9 cellular contexts compared by ENCODE assay signal in genomic region chr6:85679445-85680123, GRCh38. TPM values are rescaled to one million over a fixed set of nuclear protein-coding genes. Genes with fewer than 3 reads are reported as not detected.
DNase-seq lines count a peak whose midpoint lies in the region; ATAC-seq, FAIRE-seq and TF ChIP-seq lines count a peak whose summit lies in the region.
"Had no signal": no experiment of that assay in that cellular context is flagged by ENCODE, and none has a peak within 500 bp of the region (broad histone marks: within the 10 kb centered on the region; RNA-seq: fewer than 3 reads in every experiment).

No MANE protein-coding gene starts in this region.

- in situ Hi-C loops in ACHN (cut with HindIII; ENCODE audit: low pct_ligation_motif_present, low pct_unique_long_range_greater_than_20kb, low sequenced_read_pairs) = no loop called here

- peak overlapping the region; percentile 75 for H2AFZ ChIP-seq in endothelial cell of umbilical vein (ENCODE audit: low read depth, low read length)

- peak overlapping the region; percentile 92 for H3K4me2 ChIP-seq in endothelial cell of umbilical vein (ENCODE audit: insufficient read depth, low read length)

- H3K36me3 ChIP-seq in endothelial cell of umbilical vein (ENCODE audit: control insufficient read depth in 2 of 2, extremely low read depth in 1 of 2, insufficient read depth in 2 of 2, low read length in 2 of 2) (peaks cover 7 to 15% of the 10 kb centered on the region in 2 experiments), psoas muscle (ENCODE audit: insufficient read depth in 1 of 2, low read depth in 1 of 2) (peaks cover 0 to 8% of the 10 kb centered on the region in 2 donors), aorta (ENCODE audit: control insufficient read depth in 1 of 2, insufficient read depth in 2 of 2, low read length in 1 of 2) (no peaks in the 10 kb centered on the region)

- H3K9ac ChIP-seq in endothelial cell of umbilical vein (replicated peaks; ENCODE audit: extremely low read depth, insufficient read depth, low read length) = peak overlapping the region; percentile 72

- CTCF ChIA-PET in endothelial cell of umbilical vein (lab: Charles Lee) = interaction anchor here (6.3 kb wide), 1 partner anchor 38 kb away, joined by 78 read pairs; the partner anchor contains the start of gene SYNCRIP

- peaks cover 11% of the 10 kb centered on the region for H4K20me1 ChIP-seq in endothelial cell of umbilical vein (replicated peaks; ENCODE audit: control insufficient read depth, extremely low read depth, insufficient read depth, low read length)

- no peak for TF ChIP-seq POLR2A in endothelial cell of umbilical vein (IDR thresholded peaks at IDR 0.05; ENCODE audit: low read depth, low read length)

- 33 to 40% (median 36%) methylated on average over 14 of the region's 14 CpGs for WGBS in psoas muscle, 3 donors
- WGBS in aorta, 2 donors = 19 to 20% methylated on average over 14 of the region's 14 CpGs

- H3K4me3 ChIP-seq in endothelial cell of umbilical vein (replicated peaks in 1 of 3; ENCODE audit: insufficient read depth in 1 of 3, low read depth in 1 of 3, low read length in 3 of 3) (peak overlapping the region; percentile 8 to 63 (median 45)), psoas muscle (peak overlapping the region; percentile 94), aorta (ENCODE audit: low read length in 2 of 2) (peak overlapping the region in 1 of 2 donors; percentile 51)

- H3K4me1 ChIP-seq in endothelial cell of umbilical vein (ENCODE audit: control insufficient read depth, extremely low read depth, insufficient read depth, low read length) = peaks cover 29% of the 10 kb centered on the region
- peaks cover 17% of the 10 kb centered on the region for H3K4me1 ChIP-seq in psoas muscle
- peaks cover 4 to 7% of the 10 kb centered on the region in 2 donors for H3K4me1 ChIP-seq in aorta (ENCODE audit: control insufficient read depth in 1 of 2, insufficient read depth in 2 of 2, low read length in 2 of 2)

- dilution Hi-C loops in endothelial cell of umbilical vein (cut with MboI; ENCODE audit: extremely low pct_ligation_motif_present, low sequenced_read_pairs) = no loop called here

- H3K9me1 ChIP-seq in endothelial cell of umbilical vein (replicated peaks; ENCODE audit: control insufficient read depth, extremely low read depth, insufficient read depth, low read length) = no peaks in the 10 kb centered on the region

- ATAC-seq in GM18867 (IDR thresholded peaks at IDR 0.05; ENCODE audit: unreplicated experiment) = peak; percentile 0
- ATAC-seq in psoas muscle = no peak
- ATAC-seq in aorta (ENCODE audit: low FRiP score) = no peak

- H3K27me3 ChIP-seq in endothelial cell of umbilical vein (ENCODE audit: control insufficient read depth in 2 of 2, insufficient read depth in 2 of 2, low read length in 2 of 2) = no peaks in the 10 kb centered on the region
- no peaks in the 10 kb centered on the region for H3K27me3 ChIP-seq in psoas muscle (ENCODE audit: insufficient read depth in 3 of 3, low read length in 2 of 3)
- peaks cover 0 to 2% of the 10 kb centered on the region in 2 donors for H3K27me3 ChIP-seq in aorta (ENCODE audit: control insufficient read depth in 1 of 2, insufficient read depth in 2 of 2, low read length in 1 of 2)

- TSS peak; percentile 59 for BruUV-seq in endothelial cell of umbilical vein (replicated peaks; lab: Mats Ljungman, UMichigan)

- POLR2A ChIA-PET in endothelial cell of umbilical vein (lab: Charles Lee) = interaction anchor here (0.8 to 5.8 kb wide), 12 partner anchors 9 to 220 kb away, joined by 3 to 372 read pairs (median 6); partner anchors contain the start of genes SNX14 and SYNCRIP

- no peak for FAIRE-seq in endothelial cell of umbilical vein (lab: Jason Lieb, UNC)
- FAIRE-seq: TTC549 had no signal

- H3K9me3 ChIP-seq in endothelial cell of umbilical vein (replicated peaks; ENCODE audit: control insufficient read depth, insufficient read depth, low read length) (no peaks in the 10 kb centered on the region), psoas muscle (no peaks in the 10 kb centered on the region), aorta (ENCODE audit: control insufficient read depth, low read length) (no peaks in the 10 kb centered on the region)

- DNase-seq in OCI-M1 (lab: John Stamatoyannopoulos, UW) (peak; percentile 77), endothelial cell of umbilical vein (ENCODE audit: low read depth, low spot score) (no peak), psoas muscle (no peak), NCI-H774 (lab: John Stamatoyannopoulos, UW) (no peak), aorta (no peak), ACHN (no peak), NCI-H446 treated with DMSO at 0.1 percent for 48 hours (lab: John Stamatoyannopoulos, UW) (no peak)

- intact Hi-C loops in endothelial cell of umbilical vein (cut with micrococcal nuclease) (loop anchor here (2.0 to 10.0 kb wide), 6 partner anchors 55 to 915 kb away; partner anchors contain the start of genes SNX14 and TBX18), psoas muscle (cut with DNase I) (loop anchor here in 1 of 2 donors (2.0 to 5.0 kb wide), 2 partner anchors 37 to 87 kb away; partner anchors contain the start of genes SNX14 and SYNCRIP), aorta (cut with DNase I) (loop anchor here (5.0 kb wide), 3 partner anchors 87 to 1452 kb away; partner anchors contain the start of genes CEP162 (in 1 of the 2) and SNX14 (in 1 of the 2))

- H3K79me2 ChIP-seq in endothelial cell of umbilical vein (ENCODE audit: control insufficient read depth, insufficient read depth, low read length) = peaks cover 48% of the 10 kb centered on the region

- peak overlapping the region; percentile 67 for H3K27ac ChIP-seq in endothelial cell of umbilical vein (ENCODE audit: insufficient read depth, low read depth, low read length)
- peak overlapping the region; percentile 97 for H3K27ac ChIP-seq in psoas muscle
- no peak overlapping the region for H3K27ac ChIP-seq in aorta (ENCODE audit: low read depth in 1 of 2, low read length in 2 of 2)

- TF ChIP-seq CTCF in endothelial cell of umbilical vein (IDR thresholded peaks at IDR 0.05; ENCODE audit: extremely low read depth in 1 of 2, insufficient read depth in 1 of 2, low read depth in 1 of 2, low read length in 2 of 2) (no peak), psoas muscle (IDR thresholded peaks at IDR 0.05) (no peak)

TF ChIP-seq in endothelial cell of umbilical vein, 7 proteins besides CTCF, POLR2A, EP300 and RAD21:
- TF ChIP-seq EZH2 (IDR thresholded peaks at IDR 0.05; ENCODE audit: borderline replicate concordance, low read depth, low read length, severe bottlenecking) = no peak
- no peak for TF ChIP-seq FOS (IDR thresholded peaks at IDR 0.05; ENCODE audit: borderline replicate concordance, insufficient read depth, low read length)
- TF ChIP-seq GATA2 (IDR thresholded peaks at IDR 0.05; ENCODE audit: insufficient read depth, insufficient read length, low read depth, low read length) = no peak
- TF ChIP-seq JUN (IDR thresholded peaks at IDR 0.05; ENCODE audit: borderline replicate concordance, insufficient read depth, insufficient read length, low read depth) = no peak
- no peak for TF ChIP-seq MAX (IDR thresholded peaks at IDR 0.05; ENCODE audit: insufficient read depth, insufficient read length)
- TF ChIP-seq POLR2AphosphoS5 (IDR thresholded peaks at IDR 0.05; ENCODE audit: insufficient read depth, low read depth, low read length) = no peak
- no peak for TF ChIP-seq MYC (IDR thresholded peaks at IDR 0.05; ENCODE audit: low read depth, low read length)

RNA-seq across cellular contexts. Expression of gene SYNCRIP, which starts 36.9 kb away (rescaled TPM):
- total RNA-seq in endothelial cell of umbilical vein (150 and 155 TPM in 2 replicates), psoas muscle (100 to 1,000 TPM in 2 of 4 donors, 10 to 100 TPM in 2; 59.1 to 122 (median 96.1) TPM), aorta (100 to 1,000 TPM in 1 of 2 donors, 10 to 100 TPM in 1; 96.4 to 119 TPM)
- polyA plus RNA-seq in endothelial cell of umbilical vein (6.8 and 16.3 TPM in 2 replicates), psoas muscle (10 to 100 TPM; 34.8 to 70.3 (median 59.5) TPM), aorta (10 to 100 TPM; 35.2 to 54.0 TPM)
- 23.8 and 31.4 TPM in 2 replicates for polyA plus RNA-seq in endothelial cell of umbilical vein (2011; cell fraction: cytosol; rRNA removed)
- polyA plus RNA-seq in endothelial cell of umbilical vein (2011; cell fraction: nucleus; rRNA removed) = 26.4 and 36.2 TPM in 2 replicates
- 103 and 191 TPM in 2 replicates for polyA plus RNA-seq in endothelial cell of umbilical vein (2012)
- polyA minus RNA-seq in endothelial cell of umbilical vein = 21.4 and 21.9 TPM in 2 replicates
- 22.9 TPM for polyA minus RNA-seq in endothelial cell of umbilical vein (2011; cell fraction: cytosol; rRNA and poly(A)+ RNA removed)
- polyA minus RNA-seq in endothelial cell of umbilical vein (2011; cell fraction: nucleus; rRNA and poly(A)+ RNA removed) = 44.2 and 46.1 TPM in 2 replicates

Comparison
In these comparisons a context has a peak if more than half of its experiments do, and no peak if none do; other contexts are left out.
1. H3K27ac ChIP-seq: peak in endothelial cell of umbilical vein (single experiment) and psoas muscle (single experiment); none in aorta (0 of 2).